8 cellular contexts compared by ENCODE assay signal in the genomic region with DNA sequence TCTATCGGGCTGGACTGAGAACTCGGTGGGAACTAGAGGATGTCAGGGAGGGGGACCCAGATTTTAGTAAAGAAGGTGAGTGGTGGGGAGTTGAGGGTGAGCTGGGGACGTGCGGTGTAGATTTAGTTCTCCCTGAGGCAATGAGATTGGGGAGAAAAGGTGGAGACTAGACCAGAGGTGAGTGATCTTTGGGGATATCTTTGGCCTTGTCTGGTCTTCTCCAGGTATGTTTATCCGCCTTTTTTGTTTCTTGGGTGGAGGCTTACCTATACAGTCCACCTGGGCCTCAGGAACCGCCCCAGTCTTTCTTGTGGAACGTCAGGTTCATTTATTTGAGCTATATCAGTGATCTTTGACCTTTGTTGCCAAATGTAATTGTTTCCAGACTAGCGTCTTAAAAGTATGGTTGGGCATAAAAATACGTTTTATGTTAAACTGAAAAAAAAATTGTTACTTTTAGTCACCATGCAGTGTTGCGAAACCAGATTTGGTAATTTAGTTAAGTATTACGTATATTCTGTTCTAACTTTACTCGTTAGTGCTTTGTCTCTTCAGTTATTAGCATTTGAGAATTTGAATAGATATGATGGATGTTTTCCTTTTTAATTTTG. TPM values are rescaled to one million over a fixed set of nuclear protein-coding genes. Genes with fewer than 3 reads are reported as not detected.
A peak's percentile ranks its signal among the peaks of the same experiment; 100 is the strongest.
DNase-seq lines count a peak whose midpoint lies in the region; ATAC-seq, FAIRE-seq and TF ChIP-seq lines count a peak whose summit lies in the region.

No MANE protein-coding gene starts in this region.

- peaks cover 0 to 3% of the 10 kb centered on the region in 2 donors for H3K4me1 ChIP-seq in ascending aorta

- H3K9me3 ChIP-seq in ascending aorta, result no peaks in the 10 kb centered on the region

- peak overlapping the region; percentile 96 to 97 for H3K27ac ChIP-seq in ascending aorta

- H3K27me3 Mint-ChIP-seq in stimulated activated naive B cell treated with anti-CD40 and anti-IgM and Interleukin-4, amounts not matched to agents 10 μg/mL and 1 μg/mL and 100 μg/mL, for 72 hours, result peaks cover 0 to 10% of the 10 kb centered on the region in 2 donors

- no peaks in the 10 kb centered on the region for H3K9me3 Mint-ChIP-seq in stimulated activated naive B cell treated with anti-CD40 and anti-IgM and Interleukin-4, amounts not matched to agents 10 μg/mL and 1 μg/mL and 100 μg/mL, for 72 hours

- no peak for TF ChIP-seq POLR2A in H54 (IDR thresholded peaks at IDR 0.05; ENCODE audit: low read depth, low read length)

- no peak for TF ChIP-seq CTCF in ascending aorta (IDR thresholded peaks at IDR 0.05)

- H3K4me3 ChIP-seq in Jurkat, Clone E6-1 (ENCODE audit: low read length), result peak overlapping the region; percentile 99
- H3K4me3 ChIP-seq in ascending aorta, result peak overlapping the region; percentile 82 to 83

- peak overlapping the region; percentile 96 for H3K27ac Mint-ChIP-seq in stimulated activated naive B cell treated with anti-CD40 and anti-IgM and Interleukin-4, amounts not matched to agents 10 μg/mL and 1 μg/mL and 100 μg/mL, for 72 hours

- H3K36me3 Mint-ChIP-seq in stimulated activated naive B cell treated with anti-CD40 and anti-IgM and Interleukin-4, amounts not matched to agents 10 μg/mL and 1 μg/mL and 100 μg/mL, for 72 hours, result peaks cover 9 to 17% of the 10 kb centered on the region in 2 donors

- peak; percentile 1 to 11 for ATAC-seq in stimulated activated naive B cell treated with anti-CD40 and anti-IgM and Interleukin-4, amounts not matched to agents 10 μg/mL and 1 μg/mL and 100 μg/mL, for 72 hours (replicated peaks)
- ATAC-seq in GM18867 (IDR thresholded peaks at IDR 0.05; ENCODE audit: unreplicated experiment), result no peak

- intact Hi-C loops in ascending aorta (cut with DNase I), result loop anchor here (2.0 to 10.0 kb wide), 8 partner anchors 53 to 809 kb away; a partner anchor contains a TSS

- H3K4me1 Mint-ChIP-seq in stimulated activated naive B cell treated with anti-CD40 and anti-IgM and Interleukin-4, amounts not matched to agents 10 μg/mL and 1 μg/mL and 100 μg/mL, for 72 hours, result peaks cover 7 to 16% of the 10 kb centered on the region in 2 donors

- no peak for FAIRE-seq in H54 (lab: Jason Lieb, UNC)

- peak overlapping the region; percentile 92 for H3K4me3 Mint-ChIP-seq in stimulated activated naive B cell treated with anti-CD40 and anti-IgM and Interleukin-4, amounts not matched to agents 10 μg/mL and 1 μg/mL and 100 μg/mL, for 72 hours

- no peaks in the 10 kb centered on the region for H3K27me3 ChIP-seq in ascending aorta

- peak; percentile 50 for DNase-seq in ELR (ENCODE audit: low read depth)
- DNase-seq in Jurkat, Clone E6-1 (ENCODE audit: low read depth, low spot score), result no peak
- no peak for DNase-seq in ascending aorta (ENCODE audit: low spot score in 2 of 2)
- DNase-seq in iris pigment epithelial cell (ENCODE audit: low read depth), result peak; percentile 74
- no peak for DNase-seq in stimulated activated naive B cell treated with anti-CD40 and anti-IgM and Interleukin-4, amounts not matched to agents 10 μg/mL and 1 μg/mL and 100 μg/mL, for 72 hours
- DNase-seq in COR-L47 (lab: John Stamatoyannopoulos, UW), result no peak
- DNase-seq in H54 (ENCODE audit: insufficient read length, low spot score), result no peak

- H3K36me3 ChIP-seq in ascending aorta, result peaks cover 5% of the 10 kb centered on the region in 2 donors

RNA-seq across cellular contexts. Expression of a gene that starts 0.8 kb away (rescaled TPM):
- 29.2 TPM for polyA plus RNA-seq in Jurkat, Clone E6-1 (2012; ENCODE audit: insufficient read depth, insufficient read length)
- 26.0 TPM for total RNA-seq in ascending aorta

RNA-seq across cellular contexts. Expression of a gene that starts 53.1 kb away (rescaled TPM):
- polyA plus RNA-seq in Jurkat, Clone E6-1 (2012; ENCODE audit: insufficient read depth, insufficient read length), result 49.4 TPM
- 27.5 TPM for total RNA-seq in ascending aorta

Comparison
In these comparisons a context has a peak if more than half of its experiments do, and no peak if none do; other contexts are left out.
1. DNase-seq: peak in ELR (single experiment) and iris pigment epithelial cell (single experiment); none in Jurkat, Clone E6-1 (single experiment), ascending aorta (0 of 2), stimulated activated naive B cell treated with anti-CD40 and anti-IgM and Interleukin-4, amounts not matched to agents 10 μg/mL and 1 μg/mL and 100 μg/mL, for 72 hours (single experiment), COR-L47 (single experiment) and H54 (single experiment).